In genomic region chr6:33958208-33958862, GRCh38 we compare ENCODE assay signal across 9 cellular contexts.
DNase-seq lines count a peak whose midpoint lies in the region; ATAC-seq and TF ChIP-seq lines count a peak whose summit lies in the region.
"Had no signal": no experiment of that assay in that cellular context is flagged by ENCODE, and none has a peak within 500 bp of the region (broad histone marks: within the 10 kb centered on the region; RNA-seq: fewer than 3 reads in every experiment).

No MANE protein-coding gene starts in this region.

- H3K36me3 Mint-ChIP-seq in stimulated activated memory B cell treated with anti-CD40 and anti-IgM and Interleukin-4, amounts not matched to agents 10 μg/mL and 1 μg/mL and 100 μg/mL, for 72 hours: no peaks in the 10 kb centered on the region
- H3K36me3 Mint-ChIP-seq in CD4-positive, alpha-beta memory T cell: no peaks in the 10 kb centered on the region

- peak overlapping the region; percentile 34 for H3K56ac ChIP-seq in mesendoderm (ENCODE audit: low read length)

- no peak overlapping the region for H3K23ac ChIP-seq in mesendoderm (ENCODE audit: low read length)

- H2BK5ac ChIP-seq in mesendoderm (ENCODE audit: low read length): no peak overlapping the region

- no peaks in the 10 kb centered on the region for H3K9me3 ChIP-seq in HCT116 (ENCODE audit: control insufficient read depth in 1 of 2, insufficient read depth in 1 of 2, low read depth in 1 of 2, low read length in 2 of 2)
- H3K9me3 ChIP-seq in CD4-positive, alpha-beta memory T cell (ENCODE audit: control insufficient read depth in 1 of 2, low read length in 2 of 2): no peaks in the 10 kb centered on the region

- H3K9me3 Mint-ChIP-seq in stimulated activated memory B cell treated with anti-CD40 and anti-IgM and Interleukin-4, amounts not matched to agents 10 μg/mL and 1 μg/mL and 100 μg/mL, for 72 hours: no peaks in the 10 kb centered on the region
- no peaks in the 10 kb centered on the region for H3K9me3 Mint-ChIP-seq in CD4-positive, alpha-beta memory T cell

- DNase-seq in NCI-H146 (lab: John Stamatoyannopoulos, UW) (peak; percentile 24), NCI-H146 treated with DMSO at 0.1 percent for 48 hours (lab: John Stamatoyannopoulos, UW; ENCODE audit: unreplicated experiment) (no peak), HCT116 (ENCODE audit: low read depth, low spot score) (no peak), mesendoderm (peak; percentile 61), SW 1271 (lab: John Stamatoyannopoulos, UW) (no peak)
- no peak for DNase-seq in CD4-positive, alpha-beta memory T cell
- DNase-seq: left cardiac atrium had no signal

- peak; percentile 34 for TF ChIP-seq RAD21 in HCT116 (IDR thresholded peaks at IDR 0.05; ENCODE audit: low read depth)

- H3K79me1 ChIP-seq in mesendoderm (ENCODE audit: low read length): no peaks in the 10 kb centered on the region

- TF ChIP-seq POLR2A in HCT116 (IDR thresholded peaks at IDR 0.05; ENCODE audit: borderline replicate concordance, extremely low read depth, insufficient read depth, insufficient read length): no peak

- no peak overlapping the region for H4K5ac ChIP-seq in mesendoderm (ENCODE audit: low read length)

- H3K36me3 ChIP-seq in HCT116 (ENCODE audit: control insufficient read depth in 1 of 2, insufficient read depth in 2 of 2, low read length in 2 of 2): no peaks in the 10 kb centered on the region
- H3K36me3 ChIP-seq in mesendoderm (ENCODE audit: control insufficient read depth, insufficient read depth, low read length): no peaks in the 10 kb centered on the region
- H3K36me3 ChIP-seq in CD4-positive, alpha-beta memory T cell (ENCODE audit: insufficient read depth, low read length): no peaks in the 10 kb centered on the region

- no peak overlapping the region for H4K8ac ChIP-seq in mesendoderm (ENCODE audit: low read depth, low read length)

- H3K4me3 ChIP-seq in HCT116 (replicated peaks in 1 of 2; ENCODE audit: low read depth in 1 of 2, low read length in 2 of 2): no peak overlapping the region
- H3K4me3 ChIP-seq in mesendoderm (ENCODE audit: low read length): no peak overlapping the region
- H3K4me3 ChIP-seq in CD4-positive, alpha-beta memory T cell (ENCODE audit: low read length in 2 of 2): no peak overlapping the region

- H3K9me2 ChIP-seq in HCT116 (ENCODE audit: insufficient read depth): no peaks in the 10 kb centered on the region

- H3K27me3 ChIP-seq in HCT116 (ENCODE audit: insufficient read depth, low read length): 0 out of 2 replicates have a peak, but pooled peaks cover 4% of the 10 kb centered on the region
- H3K27me3 ChIP-seq in mesendoderm (ENCODE audit: insufficient read depth, low read length, poor library complexity): no peaks in the 10 kb centered on the region
- H3K27me3 ChIP-seq in CD4-positive, alpha-beta memory T cell (ENCODE audit: insufficient read depth, low read length): no peaks in the 10 kb centered on the region

- no peak overlapping the region for H2BK15ac ChIP-seq in mesendoderm (replicated peaks; ENCODE audit: low read depth)

- intact Hi-C loops in HCT116 (cut with micrococcal nuclease): no loop called here
- intact Hi-C loops in CD4-positive, alpha-beta memory T cell (cut with micrococcal nuclease): no loop called here

- H3K9ac ChIP-seq in HCT116 (ENCODE audit: low read length): no peak overlapping the region
- no peak overlapping the region for H3K9ac ChIP-seq in mesendoderm (ENCODE audit: low read length)

- H2AFZ ChIP-seq in HCT116 (ENCODE audit: low read depth, low read length, poor library complexity, severe bottlenecking): no peak overlapping the region

- H3K4ac ChIP-seq in mesendoderm (ENCODE audit: low read depth, low read length): no peak overlapping the region

- H3K27ac Mint-ChIP-seq in stimulated activated memory B cell treated with anti-CD40 and anti-IgM and Interleukin-4, amounts not matched to agents 10 μg/mL and 1 μg/mL and 100 μg/mL, for 72 hours: no peak overlapping the region
- H3K27ac Mint-ChIP-seq in CD4-positive, alpha-beta memory T cell: no peak overlapping the region

- no TSS peak for BruUV-seq in HCT116 (replicated peaks; lab: Mats Ljungman, UMichigan)

- peak overlapping the region; percentile 13 for H3K18ac ChIP-seq in mesendoderm (ENCODE audit: low read length)

- no CpG with 5 or more reads among the region's 12 CpGs for WGBS in mesendoderm (ENCODE audit: extremely low coverage, insufficient coverage, low lambda C conversion rate)

- H3K4me1 ChIP-seq in HCT116 (ENCODE audit: control insufficient read depth in 1 of 2, insufficient read depth in 2 of 2, low read length in 2 of 2): peaks cover 0 to 13% of the 10 kb centered on the region in 2 experiments; a peak in 2 of 4 replicates
- H3K4me1 ChIP-seq in mesendoderm (ENCODE audit: control insufficient read depth, low read depth, low read length): peaks cover 8% of the 10 kb centered on the region
- no peaks in the 10 kb centered on the region for H3K4me1 ChIP-seq in CD4-positive, alpha-beta memory T cell (ENCODE audit: insufficient read depth, low read length)

- no peaks in the 10 kb centered on the region for H3K79me2 ChIP-seq in HCT116 (ENCODE audit: insufficient read depth, low read length)
- H3K79me2 ChIP-seq in mesendoderm (ENCODE audit: control insufficient read depth, insufficient read depth, low read length): no peaks in the 10 kb centered on the region

- CTCF ChIA-PET in HCT116 (lab: Charles Lee): interaction anchor here (0.6 to 1.3 kb wide), 3 partner anchors 10 to 197 kb away, joined by 3 to 4 read pairs (median 3); no protein-coding TSS in a partner anchor
- CTCF ChIA-PET in CD4-positive, alpha-beta memory T cell (lab: Charles Lee; ENCODE audit: partially characterized antibody): interaction anchor here (1.2 kb wide), 1 partner anchor 31 kb away, joined by 3 read pairs; no protein-coding TSS in a partner anchor

- H3K4me2 ChIP-seq in HCT116 (ENCODE audit: low read length): no peak overlapping the region
- no peak overlapping the region for H3K4me2 ChIP-seq in mesendoderm (ENCODE audit: low read length)

- peaks cover 72% of the 10 kb centered on the region for H3K27me3 Mint-ChIP-seq in stimulated activated memory B cell treated with anti-CD40 and anti-IgM and Interleukin-4, amounts not matched to agents 10 μg/mL and 1 μg/mL and 100 μg/mL, for 72 hours
- H3K27me3 Mint-ChIP-seq in CD4-positive, alpha-beta memory T cell: peaks cover 1 to 2% of the 10 kb centered on the region in 2 donors

- no peaks in the 10 kb centered on the region for H3K4me1 Mint-ChIP-seq in stimulated activated memory B cell treated with anti-CD40 and anti-IgM and Interleukin-4, amounts not matched to agents 10 μg/mL and 1 μg/mL and 100 μg/mL, for 72 hours
- H3K4me1 Mint-ChIP-seq in CD4-positive, alpha-beta memory T cell: peaks cover 0 to 6% (median 3%) of the 10 kb centered on the region in 4 donors

- H2AK5ac ChIP-seq in mesendoderm (ENCODE audit: low read length): no peak overlapping the region

- H3K4me3 Mint-ChIP-seq in stimulated activated memory B cell treated with anti-CD40 and anti-IgM and Interleukin-4, amounts not matched to agents 10 μg/mL and 1 μg/mL and 100 μg/mL, for 72 hours: no peak overlapping the region
- H3K4me3 Mint-ChIP-seq in CD4-positive, alpha-beta memory T cell: no peak overlapping the region

- TF ChIP-seq CTCF in HCT116 (IDR thresholded peaks at IDR 0.05 in 2 of 3, conservative IDR thresholded peaks at IDR 0.05 in 1 of 3; ENCODE audit: borderline replicate concordance in 1 of 3, insufficient read depth in 1 of 3, low read depth in 2 of 3, low read length in 2 of 3) (peak; percentile 28 to 70 (median 51); a peak in 4 of 6 replicates), VCaP (conservative IDR thresholded peaks at IDR 0.05) (peak; percentile 74)

- POLR2A ChIA-PET in HCT116 (lab: Charles Lee): no interaction called here
- POLR2A ChIA-PET in CD4-positive, alpha-beta memory T cell (lab: Charles Lee; ENCODE audit: partially characterized antibody): no interaction called here

- ATAC-seq in HCT116: peak; percentile 31; the same call in 1 of the 2 replicates
- no peak for ATAC-seq in stimulated activated memory B cell treated with anti-CD40 and anti-IgM and Interleukin-4, amounts not matched to agents 10 μg/mL and 1 μg/mL and 100 μg/mL, for 72 hours
- ATAC-seq: left cardiac atrium had no signal

- no peak overlapping the region for H2BK120ac ChIP-seq in mesendoderm (ENCODE audit: low read depth, low read length)

- no peak overlapping the region for H3K27ac ChIP-seq in HCT116 (ENCODE audit: low read depth, low read length)
- no peak overlapping the region for H3K27ac ChIP-seq in VCaP
- no peak overlapping the region for H3K27ac ChIP-seq in mesendoderm (ENCODE audit: low read depth, low read length)
- no peak overlapping the region for H3K27ac ChIP-seq in CD4-positive, alpha-beta memory T cell (ENCODE audit: low read depth, low read length)

- RAD21 ChIA-PET in HCT116 (lab: Charles Lee; ENCODE audit: low non-redundant PET in 1 of 2, low total read pairs in 2 of 2, uncharacterized antibody in 2 of 2, unreplicated experiment in 2 of 2): interaction anchor here (0.7 to 1.0 kb wide), 2 partner anchors 69 to 70 kb away, joined by 3 to 5 read pairs; no protein-coding TSS in a partner anchor

- H4K20me1 ChIP-seq in HCT116 (ENCODE audit: insufficient read depth): no peaks in the 10 kb centered on the region

TF ChIP-seq in HCT116, 20 proteins besides CTCF, POLR2A, EP300 and RAD21 (continues in another document):
- TF ChIP-seq EGR1 (IDR thresholded peaks at IDR 0.05; ENCODE audit: low read depth) (no peak), YY1 (IDR thresholded peaks at IDR 0.05; ENCODE audit: extremely low read depth, insufficient replicate concordance, low read depth, low read length) (no peak), FOSL1 (IDR thresholded peaks at IDR 0.05; ENCODE audit: low read depth) (no peak), SP1 (IDR thresholded peaks at IDR 0.05; ENCODE audit: low read depth) (no peak), EZH2phosphoT487 (IDR thresholded peaks at IDR 0.05; ENCODE audit: borderline replicate concordance) (no peak), SRF (IDR thresholded peaks at IDR 0.05; ENCODE audit: low read depth) (no peak)
- TF ChIP-seq, protein P1, sequence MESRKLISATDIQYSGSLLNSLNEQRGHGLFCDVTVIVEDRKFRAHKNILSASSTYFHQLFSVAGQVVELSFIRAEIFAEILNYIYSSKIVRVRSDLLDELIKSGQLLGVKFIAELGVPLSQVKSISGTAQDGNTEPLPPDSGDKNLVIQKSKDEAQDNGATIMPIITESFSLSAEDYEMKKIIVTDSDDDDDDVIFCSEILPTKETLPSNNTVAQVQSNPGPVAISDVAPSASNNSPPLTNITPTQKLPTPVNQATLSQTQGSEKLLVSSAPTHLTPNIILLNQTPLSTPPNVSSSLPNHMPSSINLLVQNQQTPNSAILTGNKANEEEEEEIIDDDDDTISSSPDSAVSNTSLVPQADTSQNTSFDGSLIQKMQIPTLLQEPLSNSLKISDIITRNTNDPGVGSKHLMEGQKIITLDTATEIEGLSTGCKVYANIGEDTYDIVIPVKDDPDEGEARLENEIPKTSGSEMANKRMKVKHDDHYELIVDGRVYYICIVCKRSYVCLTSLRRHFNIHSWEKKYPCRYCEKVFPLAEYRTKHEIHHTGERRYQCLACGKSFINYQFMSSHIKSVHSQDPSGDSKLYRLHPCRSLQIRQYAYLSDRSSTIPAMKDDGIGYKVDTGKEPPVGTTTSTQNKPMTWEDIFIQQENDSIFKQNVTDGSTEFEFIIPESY (IDR thresholded peaks at IDR 0.05; ENCODE audit: extremely low read depth, insufficient replicate concordance, low read length): no peak

Comparison
In these comparisons a context has a peak if more than half of its experiments do, and no peak if none do; other contexts are left out.
1. DNase-seq: peak in NCI-H146 (single experiment) and mesendoderm (single experiment); none in NCI-H146 treated with DMSO at 0.1 percent for 48 hours (single experiment), HCT116 (single experiment), CD4-positive, alpha-beta memory T cell (0 of 5) and SW 1271 (0 of 2).